ENCODE assay signal across 12 cellular contexts in genomic region chr7:134741901-134742635, GRCh38. TPM values are rescaled to one million over a fixed set of nuclear protein-coding genes. Genes with fewer than 3 reads are reported as not detected.
DNase-seq lines count a peak whose midpoint lies in the region; ATAC-seq, FAIRE-seq and TF ChIP-seq lines count a peak whose summit lies in the region.
"Had no signal": no experiment of that assay in that cellular context is flagged by ENCODE, and none has a peak within 500 bp of the region (broad histone marks: within the 10 kb centered on the region; RNA-seq: fewer than 3 reads in every experiment).

No MANE protein-coding gene starts in this region.

- 0 out of 2 replicates have a peak overlapping the region, but pooled peaks have one; percentile 15 for H3K18ac ChIP-seq in H1 (ENCODE audit: extremely low read depth, low read length)

- H4K20me1 ChIP-seq in H1 (replicated peaks in 1 of 2; ENCODE audit: control insufficient read depth in 1 of 2, insufficient read depth in 2 of 2, low read length in 2 of 2) = no peaks in the 10 kb centered on the region

- H3K27me3 ChIP-seq in H1 (replicated peaks in 1 of 4; ENCODE audit: control insufficient read depth in 3 of 4, extremely low read depth in 1 of 4, insufficient read depth in 3 of 4, low read length in 3 of 4) (no peaks in the 10 kb centered on the region), lower lobe of right lung (ENCODE audit: low read depth) (no peaks in the 10 kb centered on the region), transverse colon (no peaks in the 10 kb centered on the region)
- H3K27me3 ChIP-seq: MG63 had no signal

- H3K4me1 ChIP-seq in H1 (replicated peaks in 1 of 4; ENCODE audit: control insufficient read depth in 3 of 4, insufficient read depth in 4 of 4, low read length in 3 of 4) (peaks cover 0 to 7% (median 4%) of the 10 kb centered on the region in 4 experiments; a peak in 3 of 7 replicates), lower lobe of right lung (peaks cover 7% of the 10 kb centered on the region), transverse colon (peaks cover 0 to 7% (median 7%) of the 10 kb centered on the region in 4 donors)

- DNase-seq in LHCN-M2 (ENCODE audit: low read depth) (peak; percentile 88), H1 (ENCODE audit: low read depth in 1 of 2, low spot score in 2 of 2) (peak in 1 of 2 experiments; percentile 49), lower lobe of right lung (no peak), transverse colon (no peak), caudate nucleus (lab: John Stamatoyannopoulos, UW) (no peak), NCI-H2196 treated with DMSO at 0.1 percent for 48 hours (lab: John Stamatoyannopoulos, UW; ENCODE audit: unreplicated experiment) (no peak)
- DNase-seq in activated CD4-positive, alpha-beta T cell treated with anti-CD3 and anti-CD28 coated beads for 4 hours = no peak
- DNase-seq: activated CD8-positive, alpha-beta memory T cell treated with anti-CD3 and anti-CD28 coated beads for 24 hours; MG63; PC-3; posterior cingulate gyrus had no signal

- no peak overlapping the region for H4K8ac ChIP-seq in H1 (ENCODE audit: extremely low read depth, insufficient read depth, low read length)

- no peak overlapping the region for H3K4me2 ChIP-seq in H1 (ENCODE audit: insufficient read depth in 1 of 2, low read depth in 2 of 2, low read length in 2 of 2)

- H2BK120ac ChIP-seq in H1 (replicated peaks; ENCODE audit: low read depth, low read length) = no peak overlapping the region

- no peak overlapping the region for H3K4ac ChIP-seq in H1 (replicated peaks; ENCODE audit: insufficient read length, low read depth, low read length)

- FAIRE-seq in H1 (lab: Jason Lieb, UNC) = no peak

- no peak for TF ChIP-seq RAD21 in H1 (IDR thresholded peaks at IDR 0.05 in 1 of 2, conservative IDR thresholded peaks at IDR 0.05 in 1 of 2; ENCODE audit: low read depth in 2 of 2, low read length in 2 of 2)

- no peak overlapping the region for H3K23ac ChIP-seq in H1 (ENCODE audit: insufficient read length)

- H3K4me3 ChIP-seq in H1 (ENCODE audit: extremely low read depth in 1 of 4, insufficient read depth in 2 of 4, low read depth in 3 of 4, low read length in 4 of 4) (no peak overlapping the region), lower lobe of right lung (no peak overlapping the region), transverse colon (no peak overlapping the region)
- H3K4me3 ChIP-seq: MG63 had no signal

- in situ Hi-C loops in transverse colon (cut with MboI; ENCODE audit: low pct_ligation_motif_present in 1 of 4, low pct_unique_long_range_greater_than_20kb in 1 of 4, low sequenced_read_pairs in 3 of 4) = no loop called here

- CTCF ChIA-PET in H1 (lab: Charles Lee; ENCODE audit: partially characterized antibody) = interaction anchor here (15.4 kb wide), 1 partner anchor 13 kb away, joined by 249 read pairs; no protein-coding TSS in a partner anchor

- H3K56ac ChIP-seq in H1 (replicated peaks; ENCODE audit: insufficient read length, low read depth, low read length) = no peak overlapping the region

- WGBS in H1 (ENCODE audit: extremely low coverage in 1 of 2, insufficient coverage in 1 of 2, insufficient read length in 1 of 2, insufficient replicate concordance in 2 of 2, low coverage in 1 of 2, low lambda C conversion rate in 2 of 2, missing lambda C conversion rate in 1 of 2), 2 experiments = 80% methylated on average over 3 of the region's 3 CpGs; no CpG with 5 or more reads in 1 of the 2 experiments
- 33 to 50% methylated on average over 3 of the region's 3 CpGs for WGBS in transverse colon (ENCODE audit: low coverage in 1 of 2), 2 donors

- no peaks in the 10 kb centered on the region for H3K79me2 ChIP-seq in H1 (ENCODE audit: control insufficient read depth in 1 of 2, insufficient read depth in 2 of 2, low read length in 2 of 2)

- ATAC-seq in lower lobe of right lung (peak in 1 of 2 donors; percentile 48), HG03342 (IDR thresholded peaks at IDR 0.05; ENCODE audit: unreplicated experiment) (no peak)
- ATAC-seq: PC-3 had no signal

- POLR2A ChIA-PET in H1 (lab: Charles Lee; ENCODE audit: partially characterized antibody) = no interaction called here

- H2AK5ac ChIP-seq in H1 (ENCODE audit: low read depth, low read length) = no peak overlapping the region; the same call in 1 of the 2 replicates

- TF ChIP-seq CTCF in H1 (IDR thresholded peaks at IDR 0.05; ENCODE audit: control extremely low read depth in 1 of 3, insufficient read depth in 1 of 3, low read depth in 1 of 3, low read length in 3 of 3) (no peak), lower lobe of right lung (IDR thresholded peaks at IDR 0.05) (no peak), transverse colon (IDR thresholded peaks at IDR 0.05) (no peak)

- no peak overlapping the region for H2BK5ac ChIP-seq in H1 (ENCODE audit: low read depth, low read length)

- H3K36me3 ChIP-seq in H1 (ENCODE audit: control insufficient read depth in 2 of 4, insufficient read depth in 4 of 4, low read length in 3 of 4) (no peaks in the 10 kb centered on the region; a peak in 1 of 8 replicates), lower lobe of right lung (no peaks in the 10 kb centered on the region), transverse colon (no peaks in the 10 kb centered on the region)
- H3K36me3 ChIP-seq: MG63 had no signal

- TF ChIP-seq POLR2A in H1 (IDR thresholded peaks at IDR 0.05; ENCODE audit: control extremely low read depth in 1 of 2, low read depth in 2 of 2, low read length in 2 of 2) (no peak), transverse colon (IDR thresholded peaks at IDR 0.05) (no peak)

- intact Hi-C loops in lower lobe of right lung (cut with DNase I) (loop anchor here (10.0 kb wide), 1 partner anchor 47 kb away; no protein-coding TSS in a partner anchor), transverse colon (cut with DNase I; ENCODE audit: low total_unique reads) (loop anchor here (10.0 kb wide), 1 partner anchor 47 kb away; no protein-coding TSS in a partner anchor)

- H2BK12ac ChIP-seq in H1 (ENCODE audit: low read depth, low read length) = peak overlapping the region; percentile 30; the same call in 1 of the 2 replicates

- H2AFZ ChIP-seq in H1 (ENCODE audit: low read length) = 0 out of 2 replicates have a peak overlapping the region, but pooled peaks have one; percentile 3

- H4K91ac ChIP-seq in H1 (replicated peaks; ENCODE audit: insufficient read length, low read length) = no peak overlapping the region

- no peak overlapping the region for H4K5ac ChIP-seq in H1 (ENCODE audit: insufficient read length, low read depth, low read length)

- no peaks in the 10 kb centered on the region for H3K9me3 ChIP-seq in H1 (ENCODE audit: insufficient read depth in 2 of 2, low read depth in 1 of 2, low read length in 1 of 2)
- no peaks in the 10 kb centered on the region for H3K9me3 ChIP-seq in lower lobe of right lung
- H3K9me3 ChIP-seq in transverse colon = no peaks in the 10 kb centered on the region
- H3K9me3 ChIP-seq: MG63 had no signal

- H3K14ac ChIP-seq in H1 (ENCODE audit: insufficient read length) = no peak overlapping the region

- H3K9ac ChIP-seq in H1 (replicated peaks in 1 of 4; ENCODE audit: extremely low read depth in 1 of 4, low read depth in 3 of 4, low read length in 3 of 4) = no peak overlapping the region

- H3K23me2 ChIP-seq in H1 (ENCODE audit: low read depth, low read length) = no peaks in the 10 kb centered on the region; the same call in 1 of the 2 replicates

- TF ChIP-seq EP300 in H1 (IDR thresholded peaks at IDR 0.05; ENCODE audit: borderline replicate concordance in 1 of 2, low read depth in 2 of 2, low read length in 2 of 2) (0 out of 3 replicates have a peak, but pooled peaks of 1 of the 2 experiments have one; percentile 46), transverse colon (IDR thresholded peaks at IDR 0.05; ENCODE audit: low read depth) (no peak)

- no peak overlapping the region for H2BK20ac ChIP-seq in H1 (ENCODE audit: low read length)

- H3K27ac ChIP-seq in H1 (ENCODE audit: low read depth, low read length) (no peak overlapping the region), lower lobe of right lung (peak overlapping the region; percentile 61), transverse colon (peak overlapping the region; percentile 67 to 76 (median 68)), caudate nucleus (ENCODE audit: low read depth, low read length) (no peak overlapping the region)

- no peak overlapping the region for H2BK15ac ChIP-seq in H1 (ENCODE audit: low read length)

- H3K79me1 ChIP-seq in H1 (ENCODE audit: low read depth, low read length) = no peaks in the 10 kb centered on the region

TF ChIP-seq in H1, 55 proteins besides CTCF, POLR2A, EP300 and RAD21 (continues in another document):
- TF ChIP-seq USF2 (IDR thresholded peaks at IDR 0.05; ENCODE audit: low read length) (no peak), TAF1 (IDR thresholded peaks at IDR 0.05; ENCODE audit: low read depth, low read length) (no peak), SP2 (IDR thresholded peaks at IDR 0.05; ENCODE audit: low read length) (no peak), CTBP2 (IDR thresholded peaks at IDR 0.05; ENCODE audit: borderline replicate concordance, insufficient read depth, insufficient read length, low read length) (peak; percentile 29), JUND (IDR thresholded peaks at IDR 0.05; ENCODE audit: low read length) (peak; percentile 73; the same call in 1 of the 2 replicates), RBBP5 (IDR thresholded peaks at IDR 0.05; ENCODE audit: borderline replicate concordance, low read depth, low read length) (no peak), ZNF274 (IDR thresholded peaks at IDR 0.05; ENCODE audit: borderline replicate concordance, extremely low read depth, low read length) (no peak), BRCA1 (IDR thresholded peaks at IDR 0.05; ENCODE audit: low read depth, low read length) (no peak), RXRA (IDR thresholded peaks at IDR 0.05; ENCODE audit: insufficient read depth, low read depth, low read length) (no peak)

RNA-seq across cellular contexts. Expression of gene CALD1, which starts 37.4 kb away (rescaled TPM):
- total RNA-seq in LHCN-M2 (2014; rRNA removed) (188 and 230 TPM in 2 replicates), lower lobe of right lung (140 TPM), transverse colon (100 to 1,000 TPM; 162 to 401 (median 226) TPM)
- 342 TPM for polyA plus RNA-seq in LHCN-M2 (2012)
- total RNA-seq in H1 (2021; fragmentation: NEBNext Ultra II Directional; extraction: Animal tissue kit (Norgen Biotek cat#: 25700)) = 170 and 177 TPM in 2 replicates
- polyA plus RNA-seq in H1 (2011; rRNA removed) = 29.6 and 34.3 TPM in 2 replicates
- 46.3 TPM for polyA plus RNA-seq in H1 (2011; cell fraction: cytosol; rRNA removed)
- 109 TPM for polyA plus RNA-seq in H1 (2011; cell fraction: nucleus; rRNA removed)
- polyA plus RNA-seq in H1 (2012, experiment 1 of 2) = 68.9 to 121 TPM (median 91.3 TPM) in 4 replicates
- polyA plus RNA-seq in H1 (2012, experiment 2 of 2) = 6.4 TPM
- polyA plus RNA-seq in H1 (2013, experiment 1 of 2) = 189 TPM
- polyA plus RNA-seq in H1 (2013, experiment 2 of 2) = 188 TPM
- 64.0 and 73.0 TPM in 2 replicates for polyA minus RNA-seq in H1 (2011; rRNA and poly(A)+ RNA removed)
- polyA minus RNA-seq in H1 (2011; cell fraction: cytosol; rRNA and poly(A)+ RNA removed) = 55.4 TPM
- 97.8 TPM for polyA minus RNA-seq in H1 (2011; cell fraction: nucleus; rRNA and poly(A)+ RNA removed)

Comparison
In these comparisons a context has a peak if more than half of its experiments do, and no peak if none do; other contexts are left out.
1. H3K27ac ChIP-seq: peak in lower lobe of right lung (single experiment) and transverse colon (4 of 4); none in H1 (single experiment) and caudate nucleus (single experiment).